Comparison of ENCODE assay signal across 8 cellular contexts in the genomic region with DNA sequence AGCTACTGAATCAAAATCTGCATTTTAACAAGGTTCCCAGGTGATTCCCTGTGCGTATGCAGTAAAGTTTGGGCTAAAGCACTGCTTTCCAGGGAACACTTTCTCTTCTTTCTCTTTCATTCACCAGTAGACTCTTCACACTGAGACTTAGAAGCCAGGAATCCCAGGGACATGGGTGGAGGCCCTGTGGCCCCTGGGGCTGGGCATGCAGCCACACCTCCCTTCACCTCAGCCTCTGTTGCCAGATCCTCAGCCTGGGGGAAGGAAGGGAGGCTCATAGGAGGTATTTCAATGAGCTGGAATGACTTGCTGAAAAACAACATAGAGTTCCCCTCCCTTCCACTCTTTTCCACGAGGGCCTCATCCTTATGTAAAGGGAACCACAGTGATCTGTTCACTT. TPM values are rescaled to one million over a fixed set of nuclear protein-coding genes. Genes with fewer than 3 reads are reported as not detected.
DNase-seq lines count a peak whose midpoint lies in the region; ATAC-seq and TF ChIP-seq lines count a peak whose summit lies in the region.

No MANE protein-coding gene starts in this region.

- no peak for ATAC-seq in activated T-cell treated with anti-CD3 and anti-CD28 coated beads, Interleukin-2, amount 50 U/mL, for 72 hours (replicated peaks in 1 of 2)
- ATAC-seq in HG02759 (IDR thresholded peaks at IDR 0.05; ENCODE audit: unreplicated experiment) = no peak

- peak overlapping the region; percentile 31 for H3K27ac Mint-ChIP-seq in activated T-cell treated with anti-CD3 and anti-CD28 coated beads, Interleukin-2, amount 50 U/mL, for 72 hours
- H3K27ac Mint-ChIP-seq in activated T-helper 2 cell treated with anti-CD3 and anti-CD28 coated beads, Interferon-gamma antibody, Interleukin-2, Interleukin-4, amounts not matched to agents 10 μg/mL and 5 μg/mL and 100 μg/mL, durations not matched to agents 14 hours and 24 hours and 36 hours = peak overlapping the region; percentile 79

- peaks cover 4 to 38% (median 23%) of the 10 kb centered on the region in 4 donors for H3K4me1 ChIP-seq in tibial artery

- H3K27me3 Mint-ChIP-seq in activated T-cell treated with anti-CD3 and anti-CD28 coated beads, Interleukin-2, amount 50 U/mL, for 72 hours (ENCODE audit: low read depth) = no peaks in the 10 kb centered on the region
- H3K27me3 Mint-ChIP-seq in activated T-helper 2 cell treated with anti-CD3 and anti-CD28 coated beads, Interferon-gamma antibody, Interleukin-2, Interleukin-4, amounts not matched to agents 10 μg/mL and 5 μg/mL and 100 μg/mL, durations not matched to agents 14 hours and 24 hours and 36 hours (ENCODE audit: low read depth) = no peaks in the 10 kb centered on the region

- H3K4me1 Mint-ChIP-seq in activated T-cell treated with anti-CD3 and anti-CD28 coated beads, Interleukin-2, amount 50 U/mL, for 72 hours (ENCODE audit: low read depth) = peaks cover 34% of the 10 kb centered on the region
- H3K4me1 Mint-ChIP-seq in activated T-helper 2 cell treated with anti-CD3 and anti-CD28 coated beads, Interferon-gamma antibody, Interleukin-2, Interleukin-4, amounts not matched to agents 10 μg/mL and 5 μg/mL and 100 μg/mL, durations not matched to agents 14 hours and 24 hours and 36 hours (ENCODE audit: low read depth) = peaks cover 18% of the 10 kb centered on the region

- H3K27me3 ChIP-seq in tibial artery = no peaks in the 10 kb centered on the region

- intact Hi-C loops in activated T-helper 2 cell treated with anti-CD3 and anti-CD28 coated beads, Interferon-gamma antibody, Interleukin-2, Interleukin-4, amounts not matched to agents 10 μg/mL and 5 μg/mL and 100 μg/mL, durations not matched to agents 14 hours and 24 hours and 36 hours (cut with micrococcal nuclease) = loop anchor here (2.0 to 5.0 kb wide), 4 partner anchors 15 to 71 kb away; partner anchors contain the start of genes HDAC5 and HROB
- intact Hi-C loops in tibial artery (cut with DNase I; ENCODE audit: low total_unique reads) = loop anchor here (5.0 kb wide), 2 partner anchors 36 to 51 kb away; partner anchors contain the start of gene HDAC5

- DNase-seq in activated T-cell treated with anti-CD3 and anti-CD28 coated beads, Interleukin-2, amount 50 U/mL, for 72 hours = no peak
- DNase-seq in activated T-cell treated with anti-CD3 and anti-CD28 coated beads for 4 hours (no peak), islet precursor cell (peak; percentile 85), tibial artery (no peak), AG08396 (ENCODE audit: low spot score) (no peak), anterior cingulate cortex (lab: John Stamatoyannopoulos, UW) (no peak)
- no peak for DNase-seq in activated T-helper 2 cell treated with anti-CD3 and anti-CD28 coated beads, Interferon-gamma antibody, Interleukin-2, Interleukin-4, amounts not matched to agents 10 μg/mL and 5 μg/mL and 100 μg/mL, durations not matched to agents 14 hours and 24 hours and 36 hours (ENCODE audit: low spot score)

- peak overlapping the region; percentile 87 to 92 for H3K4me3 Mint-ChIP-seq in activated T-cell treated with anti-CD3 and anti-CD28 coated beads, Interleukin-2, amount 50 U/mL, for 72 hours
- peak overlapping the region; percentile 92 for H3K4me3 Mint-ChIP-seq in activated T-helper 2 cell treated with anti-CD3 and anti-CD28 coated beads, Interferon-gamma antibody, Interleukin-2, Interleukin-4, amounts not matched to agents 10 μg/mL and 5 μg/mL and 100 μg/mL, durations not matched to agents 14 hours and 24 hours and 36 hours (ENCODE audit: low read depth)

- peak overlapping the region; percentile 79 to 88 for H3K27ac ChIP-seq in tibial artery

- H3K9me3 ChIP-seq in tibial artery = no peaks in the 10 kb centered on the region

- H3K9me3 Mint-ChIP-seq in activated T-cell treated with anti-CD3 and anti-CD28 coated beads, Interleukin-2, amount 50 U/mL, for 72 hours = no peaks in the 10 kb centered on the region
- no peaks in the 10 kb centered on the region for H3K9me3 Mint-ChIP-seq in activated T-helper 2 cell treated with anti-CD3 and anti-CD28 coated beads, Interferon-gamma antibody, Interleukin-2, Interleukin-4, amounts not matched to agents 10 μg/mL and 5 μg/mL and 100 μg/mL, durations not matched to agents 14 hours and 24 hours and 36 hours

- H3K36me3 Mint-ChIP-seq in activated T-cell treated with anti-CD3 and anti-CD28 coated beads, Interleukin-2, amount 50 U/mL, for 72 hours (ENCODE audit: insufficient read depth in 2 of 2) = peaks cover 0 to 2% of the 10 kb centered on the region in 2 donors
- peaks cover 16% of the 10 kb centered on the region for H3K36me3 Mint-ChIP-seq in activated T-helper 2 cell treated with anti-CD3 and anti-CD28 coated beads, Interferon-gamma antibody, Interleukin-2, Interleukin-4, amounts not matched to agents 10 μg/mL and 5 μg/mL and 100 μg/mL, durations not matched to agents 14 hours and 24 hours and 36 hours (ENCODE audit: low read depth)

- H3K36me3 ChIP-seq in tibial artery = peaks cover 21 to 26% (median 25%) of the 10 kb centered on the region in 3 donors

- TF ChIP-seq CTCF in tibial artery (IDR thresholded peaks at IDR 0.05) = no peak

- H3K4me3 ChIP-seq in tibial artery = peak overlapping the region; percentile 58 to 68

RNA-seq across cellular contexts. Expression of gene G6PC3, which starts 1.2 kb away (rescaled TPM):
- 10 to 100 TPM; 18.4 to 19.7 TPM for total RNA-seq in activated T-cell treated with anti-CD3 and anti-CD28 coated beads, Interleukin-2, amount 50 U/mL, for 72 hours
- 36.3 and 39.2 TPM in 2 replicates for total RNA-seq in activated T-helper 2 cell treated with anti-CD3 and anti-CD28 coated beads, Interferon-gamma antibody, Interleukin-2, Interleukin-4, amounts not matched to agents 10 μg/mL and 5 μg/mL and 100 μg/mL, durations not matched to agents 14 hours and 24 hours and 36 hours

RNA-seq across cellular contexts. Expression of gene LSM12, which starts 5.3 kb away (rescaled TPM):
- 10 to 100 TPM; 46.0 to 52.8 TPM for total RNA-seq in activated T-cell treated with anti-CD3 and anti-CD28 coated beads, Interleukin-2, amount 50 U/mL, for 72 hours
- 81.4 and 88.4 TPM in 2 replicates for total RNA-seq in activated T-helper 2 cell treated with anti-CD3 and anti-CD28 coated beads, Interferon-gamma antibody, Interleukin-2, Interleukin-4, amounts not matched to agents 10 μg/mL and 5 μg/mL and 100 μg/mL, durations not matched to agents 14 hours and 24 hours and 36 hours

RNA-seq across cellular contexts. Expression of gene HDAC5, which starts 51.7 kb away (rescaled TPM):
- total RNA-seq in activated T-cell treated with anti-CD3 and anti-CD28 coated beads, Interleukin-2, amount 50 U/mL, for 72 hours = 10 to 100 TPM; 34.7 to 37.8 TPM
- 18.7 and 19.9 TPM in 2 replicates for total RNA-seq in activated T-helper 2 cell treated with anti-CD3 and anti-CD28 coated beads, Interferon-gamma antibody, Interleukin-2, Interleukin-4, amounts not matched to agents 10 μg/mL and 5 μg/mL and 100 μg/mL, durations not matched to agents 14 hours and 24 hours and 36 hours

RNA-seq across cellular contexts. Expression of gene TMEM101, which starts 57.0 kb away (rescaled TPM):
- 10 to 100 TPM; 32.3 to 34.9 TPM for total RNA-seq in activated T-cell treated with anti-CD3 and anti-CD28 coated beads, Interleukin-2, amount 50 U/mL, for 72 hours
- 29.5 and 29.9 TPM in 2 replicates for total RNA-seq in activated T-helper 2 cell treated with anti-CD3 and anti-CD28 coated beads, Interferon-gamma antibody, Interleukin-2, Interleukin-4, amounts not matched to agents 10 μg/mL and 5 μg/mL and 100 μg/mL, durations not matched to agents 14 hours and 24 hours and 36 hours
